Comparison of ENCODE assay signal across 3 cellular contexts in the genomic region with DNA sequence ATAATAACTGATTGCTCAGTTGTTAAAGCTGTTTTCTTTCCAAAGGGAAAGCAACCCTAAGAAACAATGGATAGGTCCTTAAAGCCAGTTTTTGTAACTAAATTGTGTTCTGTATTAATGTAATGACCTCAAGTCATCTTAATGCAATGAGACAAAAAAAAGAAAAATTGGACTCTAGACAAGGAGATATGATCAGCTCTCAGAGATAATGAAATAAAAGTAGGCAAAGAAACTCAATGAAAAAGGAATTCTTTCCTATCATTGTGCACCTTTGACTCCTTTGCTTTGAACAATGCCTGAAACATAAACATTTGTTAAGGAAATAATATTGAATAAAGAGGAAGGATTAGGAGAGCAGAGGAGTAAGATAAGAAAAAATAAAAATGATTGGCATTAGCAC.
TF ChIP-seq lines count a peak whose summit lies in the region.

No MANE protein-coding gene starts in this region.

TF ChIP-seq in SK-N-SH treated with all-trans-retinoic acid at 6 μM for 48 hours, 23 proteins besides CTCF, POLR2A, EP300 and RAD21 (continued from another document and continues in another):
- TF ChIP-seq OSR1 (CRISPR knock-in tag; IDR thresholded peaks at IDR 0.05), result no peak
- TF ChIP-seq CSDC2 (CRISPR knock-in tag; IDR thresholded peaks at IDR 0.05), result no peak
- peak; percentile 57; the same call in 1 of the 2 replicates for TF ChIP-seq ESRRG (CRISPR knock-in tag; IDR thresholded peaks at IDR 0.05)
- no peak for TF ChIP-seq ZFP30 (CRISPR knock-in tag; IDR thresholded peaks at IDR 0.05)
- TF ChIP-seq TCF4 (CRISPR knock-in tag; IDR thresholded peaks at IDR 0.05; ENCODE audit: borderline replicate concordance), result no peak
- no peak for TF ChIP-seq ZNF8 (CRISPR knock-in tag; IDR thresholded peaks at IDR 0.05)
- no peak for TF ChIP-seq ZNF565 (CRISPR knock-in tag; conservative IDR thresholded peaks at IDR 0.05; ENCODE audit: low read depth)
- TF ChIP-seq, protein P1, sequence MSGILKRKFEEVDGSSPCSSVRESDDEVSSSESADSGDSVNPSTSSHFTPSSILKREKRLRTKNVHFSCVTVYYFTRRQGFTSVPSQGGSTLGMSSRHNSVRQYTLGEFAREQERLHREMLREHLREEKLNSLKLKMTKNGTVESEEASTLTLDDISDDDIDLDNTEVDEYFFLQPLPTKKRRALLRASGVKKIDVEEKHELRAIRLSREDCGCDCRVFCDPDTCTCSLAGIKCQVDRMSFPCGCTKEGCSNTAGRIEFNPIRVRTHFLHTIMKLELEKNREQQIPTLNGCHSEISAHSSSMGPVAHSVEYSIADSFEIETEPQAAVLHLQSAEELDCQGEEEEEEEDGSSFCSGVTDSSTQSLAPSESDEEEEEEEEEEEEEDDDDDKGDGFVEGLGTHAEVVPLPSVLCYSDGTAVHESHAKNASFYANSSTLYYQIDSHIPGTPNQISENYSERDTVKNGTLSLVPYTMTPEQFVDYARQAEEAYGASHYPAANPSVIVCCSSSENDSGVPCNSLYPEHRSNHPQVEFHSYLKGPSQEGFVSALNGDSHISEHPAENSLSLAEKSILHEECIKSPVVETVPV (CRISPR knock-in tag; IDR thresholded peaks at IDR 0.05), result no peak
- TF ChIP-seq, protein P2, sequence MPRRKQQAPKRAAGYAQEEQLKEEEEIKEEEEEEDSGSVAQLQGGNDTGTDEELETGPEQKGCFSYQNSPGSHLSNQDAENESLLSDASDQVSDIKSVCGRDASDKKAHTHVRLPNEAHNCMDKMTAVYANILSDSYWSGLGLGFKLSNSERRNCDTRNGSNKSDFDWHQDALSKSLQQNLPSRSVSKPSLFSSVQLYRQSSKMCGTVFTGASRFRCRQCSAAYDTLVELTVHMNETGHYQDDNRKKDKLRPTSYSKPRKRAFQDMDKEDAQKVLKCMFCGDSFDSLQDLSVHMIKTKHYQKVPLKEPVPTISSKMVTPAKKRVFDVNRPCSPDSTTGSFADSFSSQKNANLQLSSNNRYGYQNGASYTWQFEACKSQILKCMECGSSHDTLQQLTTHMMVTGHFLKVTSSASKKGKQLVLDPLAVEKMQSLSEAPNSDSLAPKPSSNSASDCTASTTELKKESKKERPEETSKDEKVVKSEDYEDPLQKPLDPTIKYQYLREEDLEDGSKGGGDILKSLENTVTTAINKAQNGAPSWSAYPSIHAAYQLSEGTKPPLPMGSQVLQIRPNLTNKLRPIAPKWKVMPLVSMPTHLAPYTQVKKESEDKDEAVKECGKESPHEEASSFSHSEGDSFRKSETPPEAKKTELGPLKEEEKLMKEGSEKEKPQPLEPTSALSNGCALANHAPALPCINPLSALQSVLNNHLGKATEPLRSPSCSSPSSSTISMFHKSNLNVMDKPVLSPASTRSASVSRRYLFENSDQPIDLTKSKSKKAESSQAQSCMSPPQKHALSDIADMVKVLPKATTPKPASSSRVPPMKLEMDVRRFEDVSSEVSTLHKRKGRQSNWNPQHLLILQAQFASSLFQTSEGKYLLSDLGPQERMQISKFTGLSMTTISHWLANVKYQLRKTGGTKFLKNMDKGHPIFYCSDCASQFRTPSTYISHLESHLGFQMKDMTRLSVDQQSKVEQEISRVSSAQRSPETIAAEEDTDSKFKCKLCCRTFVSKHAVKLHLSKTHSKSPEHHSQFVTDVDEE (CRISPR knock-in tag; IDR thresholded peaks at IDR 0.05), result no peak
- no peak for TF ChIP-seq PPARA (CRISPR knock-in tag; IDR thresholded peaks at IDR 0.05; ENCODE audit: borderline replicate concordance)
- 0 out of 2 replicates have a peak, but pooled peaks have one; percentile 37 for TF ChIP-seq SNAI2 (CRISPR knock-in tag; IDR thresholded peaks at IDR 0.05)
- no peak for TF ChIP-seq ARNTL (CRISPR knock-in tag; IDR thresholded peaks at IDR 0.05; ENCODE audit: borderline replicate concordance, low read depth)
- TF ChIP-seq, protein P3, sequence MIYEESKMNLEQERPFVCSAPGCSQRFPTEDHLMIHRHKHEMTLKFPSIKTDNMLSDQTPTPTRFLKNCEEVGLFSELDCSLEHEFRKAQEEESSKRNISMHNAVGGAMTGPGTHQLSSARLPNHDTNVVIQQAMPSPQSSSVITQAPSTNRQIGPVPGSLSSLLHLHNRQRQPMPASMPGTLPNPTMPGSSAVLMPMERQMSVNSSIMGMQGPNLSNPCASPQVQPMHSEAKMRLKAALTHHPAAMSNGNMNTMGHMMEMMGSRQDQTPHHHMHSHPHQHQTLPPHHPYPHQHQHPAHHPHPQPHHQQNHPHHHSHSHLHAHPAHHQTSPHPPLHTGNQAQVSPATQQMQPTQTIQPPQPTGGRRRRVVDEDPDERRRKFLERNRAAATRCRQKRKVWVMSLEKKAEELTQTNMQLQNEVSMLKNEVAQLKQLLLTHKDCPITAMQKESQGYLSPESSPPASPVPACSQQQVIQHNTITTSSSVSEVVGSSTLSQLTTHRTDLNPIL (CRISPR knock-in tag; IDR thresholded peaks at IDR 0.05; ENCODE audit: low read depth), result peak; percentile 44; the same call in 1 of the 2 replicates
- no peak for TF ChIP-seq GLIS3 (CRISPR knock-in tag; IDR thresholded peaks at IDR 0.05)

TF ChIP-seq in SK-N-SH, 30 proteins besides CTCF, POLR2A, EP300 and RAD21:
- TF ChIP-seq, protein P4, sequence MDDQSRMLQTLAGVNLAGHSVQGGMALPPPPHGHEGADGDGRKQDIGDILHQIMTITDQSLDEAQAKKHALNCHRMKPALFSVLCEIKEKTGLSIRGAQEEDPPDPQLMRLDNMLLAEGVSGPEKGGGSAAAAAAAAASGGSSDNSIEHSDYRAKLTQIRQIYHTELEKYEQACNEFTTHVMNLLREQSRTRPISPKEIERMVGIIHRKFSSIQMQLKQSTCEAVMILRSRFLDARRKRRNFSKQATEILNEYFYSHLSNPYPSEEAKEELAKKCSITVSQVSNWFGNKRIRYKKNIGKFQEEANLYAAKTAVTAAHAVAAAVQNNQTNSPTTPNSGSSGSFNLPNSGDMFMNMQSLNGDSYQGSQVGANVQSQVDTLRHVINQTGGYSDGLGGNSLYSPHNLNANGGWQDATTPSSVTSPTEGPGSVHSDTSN (IDR thresholded peaks at IDR 0.05), result no peak
- TF ChIP-seq SMC3 (IDR thresholded peaks at IDR 0.05; ENCODE audit: low read depth, low read length), result no peak

TF ChIP-seq in endothelial cell of umbilical vein, 7 proteins besides CTCF, POLR2A, EP300 and RAD21 (continued from another document):
- TF ChIP-seq, protein P5, sequence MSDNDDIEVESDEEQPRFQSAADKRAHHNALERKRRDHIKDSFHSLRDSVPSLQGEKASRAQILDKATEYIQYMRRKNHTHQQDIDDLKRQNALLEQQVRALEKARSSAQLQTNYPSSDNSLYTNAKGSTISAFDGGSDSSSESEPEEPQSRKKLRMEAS (IDR thresholded peaks at IDR 0.05; ENCODE audit: insufficient read depth, insufficient read length), result no peak
- TF ChIP-seq FOS (IDR thresholded peaks at IDR 0.05; ENCODE audit: borderline replicate concordance, insufficient read depth, low read length) (no peak), GATA2 (IDR thresholded peaks at IDR 0.05; ENCODE audit: insufficient read depth, insufficient read length, low read depth, low read length) (no peak)
TF ChIP-seq in endothelial cell of umbilical vein: peak in this region for 0.
